ENCODE assay signal across 9 cellular contexts in the genomic region with DNA sequence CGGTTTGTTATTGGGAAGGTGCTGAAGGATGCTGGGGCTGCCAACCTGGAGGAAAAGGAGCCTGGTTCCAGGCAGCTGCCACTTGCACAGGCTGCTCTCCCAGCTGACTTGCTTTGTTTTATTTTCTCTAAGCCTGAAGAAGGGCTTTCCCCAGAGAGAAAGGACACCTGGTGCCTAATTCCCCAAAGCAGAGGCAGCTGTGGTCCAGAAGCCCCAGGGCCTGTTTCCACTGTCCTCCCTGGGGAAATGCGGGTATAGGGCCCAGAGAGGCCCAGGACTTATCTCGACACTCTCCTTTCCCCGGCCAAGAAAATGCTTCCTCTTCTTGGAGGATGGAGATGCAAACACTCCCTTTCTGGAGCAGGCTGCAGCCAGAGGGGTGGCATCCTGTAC. TPM values are rescaled to one million over a fixed set of nuclear protein-coding genes. Genes with fewer than 3 reads are reported as not detected.
A peak's percentile ranks its signal among the peaks of the same experiment; 100 is the strongest.
DNase-seq lines count a peak whose midpoint lies in the region; ATAC-seq and TF ChIP-seq lines count a peak whose summit lies in the region.
"Had no signal": no experiment of that assay in that cellular context is flagged by ENCODE, and none has a peak within 500 bp of the region (broad histone marks: within the 10 kb centered on the region; RNA-seq: fewer than 3 reads in every experiment).

No MANE protein-coding gene starts in this region.

- peaks cover 35% of the 10 kb centered on the region for H3K4me1 Mint-ChIP-seq in osteocyte (ENCODE audit: unreplicated experiment)
- H3K4me1 Mint-ChIP-seq: activated T-helper 17 cell treated with anti-CD3 and anti-CD28 coated beads, Interleukin-2, amount 50 U/mL, for 72 hours had no signal

- H3K27me3 Mint-ChIP-seq in osteocyte (ENCODE audit: unreplicated experiment): no peaks in the 10 kb centered on the region
- H3K27me3 Mint-ChIP-seq: activated T-helper 17 cell treated with anti-CD3 and anti-CD28 coated beads, Interleukin-2, amount 50 U/mL, for 72 hours had no signal

- intact Hi-C loops in Right ventricle myocardium inferior (cut with DNase I): no loop called here

- H3K9me3 Mint-ChIP-seq in osteocyte (ENCODE audit: unreplicated experiment): no peaks in the 10 kb centered on the region
- H3K9me3 Mint-ChIP-seq: activated T-helper 17 cell treated with anti-CD3 and anti-CD28 coated beads, Interleukin-2, amount 50 U/mL, for 72 hours had no signal

- TF ChIP-seq POLR2A in NB4 (IDR thresholded peaks at IDR 0.05; ENCODE audit: extremely low read depth, insufficient read length): no peak

- peak; percentile 63 for ATAC-seq in GM19023 (IDR thresholded peaks at IDR 0.05; ENCODE audit: unreplicated experiment)
- ATAC-seq in HG02759 (IDR thresholded peaks at IDR 0.05; ENCODE audit: unreplicated experiment): peak; percentile 78
- no peak for ATAC-seq in GM18519 (IDR thresholded peaks at IDR 0.05; ENCODE audit: low FRiP score, unreplicated experiment)
- no peak for ATAC-seq in Right ventricle myocardium inferior
- ATAC-seq: activated T-helper 17 cell treated with anti-CD3 and anti-CD28 coated beads, Interleukin-2, amount 50 U/mL, for 72 hours; stimulated activated naive CD8-positive, alpha-beta T cell treated with anti-CD3 and anti-CD28 coated beads, Interleukin-15, Interleukin-2, amounts not matched to agents 100 U/mL and 50 U/mL, for 24 hours had no signal

- H3K27ac Mint-ChIP-seq in osteocyte (ENCODE audit: unreplicated experiment): peak overlapping the region; percentile 84
- H3K27ac Mint-ChIP-seq: activated T-helper 17 cell treated with anti-CD3 and anti-CD28 coated beads, Interleukin-2, amount 50 U/mL, for 72 hours had no signal

- DNase-seq in NB4 (ENCODE audit: low read depth) (peak; percentile 88), osteocyte (ENCODE audit: extremely low spot score, unreplicated experiment) (peak; percentile 70), NCI-H2227 treated with DMSO at 0.1 percent for 48 hours (lab: John Stamatoyannopoulos, UW) (no peak), Right ventricle myocardium inferior (ENCODE audit: missing footprints) (no peak)
- DNase-seq: stimulated activated naive CD8-positive, alpha-beta T cell treated with anti-CD3 and anti-CD28 coated beads, Interleukin-15, Interleukin-2, amounts not matched to agents 100 U/mL and 50 U/mL, for 24 hours had no signal

- H3K4me3 Mint-ChIP-seq in osteocyte (ENCODE audit: unreplicated experiment): no peak overlapping the region
- H3K4me3 Mint-ChIP-seq: activated T-helper 17 cell treated with anti-CD3 and anti-CD28 coated beads, Interleukin-2, amount 50 U/mL, for 72 hours had no signal

- TF ChIP-seq CTCF in NB4 (IDR thresholded peaks at IDR 0.05; ENCODE audit: low read depth, low read length) (no peak), osteocyte (IDR thresholded peaks at IDR 0.05) (no peak)

- peaks cover 17% of the 10 kb centered on the region for H3K36me3 Mint-ChIP-seq in osteocyte (ENCODE audit: unreplicated experiment)

- H3K4me3 ChIP-seq in NB4 (ENCODE audit: low read depth, low read length): no peak overlapping the region

RNA-seq across cellular contexts. Expression of gene INO80C, which starts 30.1 kb away (rescaled TPM):
- total RNA-seq in osteocyte: 27.1 and 30.2 TPM in 2 replicates
- 21.3 TPM for total RNA-seq in Right ventricle myocardium inferior

Comparison
In these comparisons a context has a peak if more than half of its experiments do, and no peak if none do; other contexts are left out.
1. ATAC-seq: peak in GM19023 (single experiment) and HG02759 (single experiment); none in GM18519 (single experiment) and Right ventricle myocardium inferior (single experiment).
2. DNase-seq: peak in NB4 (single experiment) and osteocyte (single experiment); none in NCI-H2227 treated with DMSO at 0.1 percent for 48 hours (single experiment) and Right ventricle myocardium inferior (single experiment).